22 cellular contexts compared by ENCODE assay signal in the genomic region with DNA sequence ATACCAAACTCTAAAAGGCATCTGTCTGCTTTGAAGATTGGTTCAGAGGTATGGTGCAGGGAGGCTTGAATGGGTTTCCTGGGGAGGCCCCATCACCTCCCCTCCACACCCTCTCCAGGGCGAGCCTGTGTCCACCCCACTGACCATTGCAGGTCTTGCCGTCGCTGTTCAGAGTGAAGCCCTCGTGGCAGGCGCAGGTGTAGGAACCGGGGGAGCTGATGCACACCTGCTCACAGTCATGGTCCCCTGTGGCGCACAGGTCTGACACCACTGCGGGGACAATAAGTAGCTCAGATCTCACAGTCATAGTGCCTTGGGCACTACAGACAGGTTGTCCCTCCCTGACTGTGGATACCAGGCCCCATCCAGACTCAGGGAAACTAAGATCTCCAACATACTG. TPM values are rescaled to one million over a fixed set of nuclear protein-coding genes. Genes with fewer than 3 reads are reported as not detected.
DNase-seq lines count a peak whose midpoint lies in the region; ATAC-seq and TF ChIP-seq lines count a peak whose summit lies in the region.
"Had no signal": no experiment of that assay in that cellular context is flagged by ENCODE, and none has a peak within 500 bp of the region (broad histone marks: within the 10 kb centered on the region; RNA-seq: fewer than 3 reads in every experiment).

No MANE protein-coding gene starts in this region.

- intact Hi-C loops in right cardiac atrium (cut with DNase I): loop anchor here in 2 of 4 donors (10.0 kb wide), 2 partner anchors 1472 to 1482 kb away; partner anchors contain the start of genes MECR (in 1 of the 2) and PTPRU (in 1 of the 2)
- intact Hi-C loops in cardiac septum (cut with DNase I): no loop called here
- intact Hi-C loops in activated T-helper 1 cell treated with anti-CD3 and anti-CD28 coated beads, Interleukin-12 subunit alpha, Interleukin-12 subunit beta, Interleukin-2, Interleukin-4 antibody, amounts not matched to agents 30 ng/mL and 10 ng/mL and 1 ng/mL, durations not matched to agents 14 hours and 24 hours and 36 hours (cut with micrococcal nuclease): loop anchor here (10.0 kb wide), 1 partner anchor 1012 kb away; no protein-coding TSS in a partner anchor
- intact Hi-C loops in esophagus squamous epithelium (cut with DNase I): no loop called here

- H3K27me3 ChIP-seq in right cardiac atrium (ENCODE audit: control insufficient read depth, insufficient read depth) (no peaks in the 10 kb centered on the region), esophagus squamous epithelium (peaks cover 0 to 6% (median 0%) of the 10 kb centered on the region in 4 donors)

- H3K4me3 ChIP-seq in right cardiac atrium (ENCODE audit: low read length): no peak overlapping the region
- H3K4me3 ChIP-seq in esophagus squamous epithelium: no peak overlapping the region
- H3K4me3 ChIP-seq: lung had no signal

- peaks cover 11% of the 10 kb centered on the region for H3K9me3 Mint-ChIP-seq in activated T-helper 1 cell treated with anti-CD3 and anti-CD28 coated beads, Interleukin-12 subunit alpha, Interleukin-12 subunit beta, Interleukin-2, Interleukin-4 antibody, amounts not matched to agents 30 ng/mL and 10 ng/mL and 1 ng/mL, durations not matched to agents 14 hours and 24 hours and 36 hours
- H3K9me3 Mint-ChIP-seq in naive B cell: peaks cover 0 to 11% (median 2%) of the 10 kb centered on the region in 7 donors
- H3K9me3 Mint-ChIP-seq: stimulated activated naive CD8-positive, alpha-beta T cell treated with anti-CD3 and anti-CD28 coated beads, Interleukin-15, Interleukin-2, amounts not matched to agents 100 ng/mL and 50 ng/mL, for 24 hours had no signal

- H3K27me3 Mint-ChIP-seq in activated T-helper 1 cell treated with anti-CD3 and anti-CD28 coated beads, Interleukin-12 subunit alpha, Interleukin-12 subunit beta, Interleukin-2, Interleukin-4 antibody, amounts not matched to agents 30 ng/mL and 10 ng/mL and 1 ng/mL, durations not matched to agents 14 hours and 24 hours and 36 hours (ENCODE audit: insufficient read depth): peaks cover 3% of the 10 kb centered on the region
- peaks cover 8 to 13% (median 10%) of the 10 kb centered on the region in 3 donors for H3K27me3 Mint-ChIP-seq in naive B cell
- H3K27me3 Mint-ChIP-seq: stimulated activated naive CD8-positive, alpha-beta T cell treated with anti-CD3 and anti-CD28 coated beads, Interleukin-15, Interleukin-2, amounts not matched to agents 100 ng/mL and 50 ng/mL, for 24 hours had no signal

- no peak overlapping the region for H3K27ac Mint-ChIP-seq in activated T-helper 1 cell treated with anti-CD3 and anti-CD28 coated beads, Interleukin-12 subunit alpha, Interleukin-12 subunit beta, Interleukin-2, Interleukin-4 antibody, amounts not matched to agents 30 ng/mL and 10 ng/mL and 1 ng/mL, durations not matched to agents 14 hours and 24 hours and 36 hours
- H3K27ac Mint-ChIP-seq in naive B cell: peak overlapping the region in 2 of 6 donors; percentile 13 to 49

- H3K9me3 ChIP-seq in right cardiac atrium (ENCODE audit: control insufficient read depth, low read length): no peaks in the 10 kb centered on the region
- peaks cover 0 to 8% (median 6%) of the 10 kb centered on the region in 3 donors for H3K9me3 ChIP-seq in esophagus squamous epithelium
- H3K9me3 ChIP-seq: Caco-2 had no signal

- ATAC-seq in right cardiac atrium (no peak), naive B cell (ENCODE audit: low read depth in 2 of 2) (no peak)

- WGBS in right cardiac atrium: 98% methylated on average over 8 of the region's 8 CpGs
- 100% methylated on average over 1 of the region's 8 CpGs; no CpG with 5 or more reads in 1 of the 2 donors for WGBS in esophagus squamous epithelium, 2 donors

- H3K4me1 Mint-ChIP-seq in activated T-helper 1 cell treated with anti-CD3 and anti-CD28 coated beads, Interleukin-12 subunit alpha, Interleukin-12 subunit beta, Interleukin-2, Interleukin-4 antibody, amounts not matched to agents 30 ng/mL and 10 ng/mL and 1 ng/mL, durations not matched to agents 14 hours and 24 hours and 36 hours (ENCODE audit: low read depth): peaks cover 20% of the 10 kb centered on the region
- H3K4me1 Mint-ChIP-seq in naive B cell: peaks cover 26 to 34% (median 30%) of the 10 kb centered on the region in 3 donors

- no peak overlapping the region for H3K27ac ChIP-seq in right cardiac atrium (ENCODE audit: low read length)
- peak overlapping the region; percentile 83 for H3K27ac ChIP-seq in temporal lobe (ENCODE audit: low read depth, low read length)
- no peak overlapping the region for H3K27ac ChIP-seq in esophagus squamous epithelium

- peak overlapping the region; percentile 33 for H3K4me3 Mint-ChIP-seq in activated T-helper 1 cell treated with anti-CD3 and anti-CD28 coated beads, Interleukin-12 subunit alpha, Interleukin-12 subunit beta, Interleukin-2, Interleukin-4 antibody, amounts not matched to agents 30 ng/mL and 10 ng/mL and 1 ng/mL, durations not matched to agents 14 hours and 24 hours and 36 hours
- peak overlapping the region in 6 of 8 donors; percentile 24 to 72 (median 58) for H3K4me3 Mint-ChIP-seq in naive B cell

- no peaks in the 10 kb centered on the region for H3K4me1 ChIP-seq in right cardiac atrium (ENCODE audit: control insufficient read depth, insufficient read depth, low read length)
- peaks cover 0 to 38% (median 7%) of the 10 kb centered on the region in 3 donors for H3K4me1 ChIP-seq in esophagus squamous epithelium
- H3K4me1 ChIP-seq: Caco-2 had no signal

- DNase-seq in right cardiac atrium (peak in 2 of 3 donors; percentile 63 to 64), cardiac septum (ENCODE audit: low spot score) (no peak), naive B cell (no peak), NCI-H1417 (lab: John Stamatoyannopoulos, UW) (no peak), NCI-H2171 treated with DMSO at 0.1 percent for 48 hours (lab: John Stamatoyannopoulos, UW) (no peak), esophagus squamous epithelium (lab: John Stamatoyannopoulos, UW) (no peak)
- DNase-seq in activated T-helper 1 cell treated with anti-CD3 and anti-CD28 coated beads, Interleukin-12 subunit alpha, Interleukin-12 subunit beta, Interleukin-2, Interleukin-4 antibody, amounts not matched to agents 30 ng/mL and 10 ng/mL and 1 ng/mL, durations not matched to agents 14 hours and 24 hours and 36 hours (ENCODE audit: low spot score): no peak
- DNase-seq: activated CD8-positive, alpha-beta memory T cell treated with anti-CD3 and anti-CD28 coated beads for 24 hours; Caco-2; caudate nucleus; dermis blood vessel endothelial cell; foreskin melanocyte; NCI-H1436 treated with DMSO at 0.1 percent for 48 hours; NCI-H748 treated with DMSO at 0.1 percent for 48 hours; SHP77 treated with DMSO at 0.1 percent for 48 hours had no signal

- no peak for TF ChIP-seq POLR2A in esophagus squamous epithelium (IDR thresholded peaks at IDR 0.05)

- TF ChIP-seq CTCF in esophagus squamous epithelium (IDR thresholded peaks at IDR 0.05): no peak

- no peaks in the 10 kb centered on the region for H3K36me3 Mint-ChIP-seq in activated T-helper 1 cell treated with anti-CD3 and anti-CD28 coated beads, Interleukin-12 subunit alpha, Interleukin-12 subunit beta, Interleukin-2, Interleukin-4 antibody, amounts not matched to agents 30 ng/mL and 10 ng/mL and 1 ng/mL, durations not matched to agents 14 hours and 24 hours and 36 hours (ENCODE audit: low read depth)
- H3K36me3 Mint-ChIP-seq in naive B cell: peaks cover 0 to 4% of the 10 kb centered on the region in 2 donors
- H3K36me3 Mint-ChIP-seq: IgD-negative memory B cell had no signal

- H3K36me3 ChIP-seq in esophagus squamous epithelium: no peaks in the 10 kb centered on the region

RNA-seq across cellular contexts. Expression of gene MATN1, which starts 6.7 kb away (rescaled TPM):
- total RNA-seq in right cardiac atrium (not detected), cardiac septum (not detected), temporal lobe (under 0.01 TPM), esophagus squamous epithelium (not detected)
- polyA plus RNA-seq in right cardiac atrium (0.07 TPM), naive B cell (ENCODE audit: low read depth in 6 of 6) (1 to 10 TPM in 2 of 6 donors, under 1 TPM in 4; 0.21 to 3.1 (median 0.39) TPM)
- total RNA-seq in activated T-helper 1 cell treated with anti-CD3 and anti-CD28 coated beads, Interleukin-12 subunit alpha, Interleukin-12 subunit beta, Interleukin-2, Interleukin-4 antibody, amounts not matched to agents 30 ng/mL and 10 ng/mL and 1 ng/mL, durations not matched to agents 14 hours and 24 hours and 36 hours: 0.42 and 0.70 TPM in 2 replicates
- total RNA-seq: Caco-2, epithelial cell of proximal tubule, posterior vena cava, ureter had no signal
- polyA plus RNA-seq: IgD-negative memory B cell had no signal

RNA-seq across cellular contexts. Expression of gene LAPTM5, which starts 40.9 kb away (rescaled TPM):
- 10 to 100 TPM; 25.4 to 55.1 (median 40.5) TPM for total RNA-seq in right cardiac atrium
- 14.4 TPM for polyA plus RNA-seq in right cardiac atrium
- 14.2 TPM for total RNA-seq in cardiac septum
- total RNA-seq in activated T-helper 1 cell treated with anti-CD3 and anti-CD28 coated beads, Interleukin-12 subunit alpha, Interleukin-12 subunit beta, Interleukin-2, Interleukin-4 antibody, amounts not matched to agents 30 ng/mL and 10 ng/mL and 1 ng/mL, durations not matched to agents 14 hours and 24 hours and 36 hours: 199 and 214 TPM in 2 replicates
- 1,000 to 10,000 TPM; 1,442 to 2,525 (median 1,701) TPM for polyA plus RNA-seq in naive B cell (ENCODE audit: low read depth in 6 of 6)
- 3.9 TPM for total RNA-seq in temporal lobe
- total RNA-seq in esophagus squamous epithelium: 10 to 100 TPM in 2 of 4 donors, 1 to 10 TPM in 2; 6.3 to 53.4 (median 24.6) TPM
- total RNA-seq: Caco-2 had no signal

Comparison
In these comparisons a context has a peak if more than half of its experiments do, and no peak if none do; other contexts are left out.
1. DNase-seq: peak in right cardiac atrium (2 of 3); none in cardiac septum (single experiment), activated T-helper 1 cell treated with anti-CD3 and anti-CD28 coated beads, Interleukin-12 subunit alpha, Interleukin-12 subunit beta, Interleukin-2, Interleukin-4 antibody, amounts not matched to agents 30 ng/mL and 10 ng/mL and 1 ng/mL, durations not matched to agents 14 hours and 24 hours and 36 hours (single experiment), naive B cell (single experiment), NCI-H1417 (0 of 3), NCI-H2171 treated with DMSO at 0.1 percent for 48 hours (single experiment) and esophagus squamous epithelium (single experiment).